ENCODE assay signal across 8 cellular contexts in the genomic region with DNA sequence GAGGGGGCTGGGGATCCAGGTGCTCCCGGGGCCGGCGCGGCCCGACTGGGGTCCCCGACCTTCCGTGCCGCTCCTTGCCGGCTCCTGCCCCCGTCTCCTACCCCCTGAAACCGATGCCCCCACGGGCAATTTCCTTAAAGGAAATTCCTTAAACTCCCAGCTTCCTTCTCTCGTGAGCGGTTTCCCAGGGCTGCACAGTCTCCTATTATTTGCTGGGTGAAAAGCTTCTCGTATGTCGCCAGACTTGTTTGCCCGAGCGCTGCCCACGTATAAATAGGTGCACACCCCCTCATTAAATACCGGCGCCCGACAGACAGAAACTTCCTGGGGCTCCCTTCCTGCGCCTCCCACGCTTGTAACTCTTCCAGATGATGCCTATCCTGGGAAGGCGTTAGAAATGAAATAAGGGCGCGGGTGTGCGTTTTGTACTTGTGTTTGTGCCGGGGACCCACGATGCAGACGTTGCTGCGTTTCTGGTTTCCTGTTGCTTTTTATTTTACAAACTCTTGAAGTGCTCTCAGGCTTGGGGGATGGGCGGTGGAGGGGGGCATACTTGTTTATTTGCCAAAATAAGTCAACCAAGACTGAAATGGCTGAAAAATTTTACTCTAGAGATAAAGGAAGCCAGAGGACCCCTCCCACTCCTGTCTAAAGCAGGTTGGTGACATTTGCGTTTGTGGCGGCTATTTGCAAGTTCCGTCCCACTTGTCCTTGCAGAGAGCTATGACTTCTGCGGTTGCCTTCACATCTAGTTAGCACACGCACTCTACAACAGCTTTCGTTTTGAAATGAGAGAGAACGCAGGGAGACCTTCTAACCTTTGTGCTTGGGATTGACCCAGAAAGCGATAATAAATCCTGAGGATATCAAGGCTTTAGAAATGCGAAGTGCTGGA. TPM values are rescaled to one million over a fixed set of nuclear protein-coding genes. Genes with fewer than 3 reads are reported as not detected.
DNase-seq lines count a peak whose midpoint lies in the region; ATAC-seq and TF ChIP-seq lines count a peak whose summit lies in the region.

No MANE protein-coding gene starts in this region.

- H3K27ac ChIP-seq in BLaER1 treated with 17β-estradiol and CSF1 and Interleukin-3, amounts not matched to agents 10 nM and 100 nM = peak overlapping the region in 10 of 11 experiments; percentile 29 to 78 (median 74); a peak in 18 of 22 replicates

- H3K9me3 ChIP-seq in BLaER1 treated with 17β-estradiol and CSF1 and Interleukin-3, amounts not matched to agents 10 nM and 100 nM (replicated peaks in 1 of 11) = no peaks in the 10 kb centered on the region

- peaks cover 0 to 11% of the 10 kb centered on the region in 2 donors for H3K36me3 Mint-ChIP-seq in naive B cell
- no peaks in the 10 kb centered on the region for H3K36me3 Mint-ChIP-seq in type B pancreatic cell

- peak; percentile 13 for TF ChIP-seq POLR2A in GM19193 (IDR thresholded peaks at IDR 0.05; ENCODE audit: extremely low read depth, insufficient read depth, insufficient read length)

- peaks cover 0 to 21% (median 0%) of the 10 kb centered on the region in 11 experiments; a peak in 3 of 22 replicates for H3K27me3 ChIP-seq in BLaER1 treated with 17β-estradiol and CSF1 and Interleukin-3, amounts not matched to agents 10 nM and 100 nM

- peak overlapping the region; percentile 74 to 91 (median 80) for H3K9ac ChIP-seq in BLaER1 treated with 17β-estradiol and CSF1 and Interleukin-3, amounts not matched to agents 10 nM and 100 nM

- peaks cover 59 to 67% (median 63%) of the 10 kb centered on the region in 3 donors for H3K4me1 Mint-ChIP-seq in naive B cell
- peaks cover 29% of the 10 kb centered on the region for H3K4me1 Mint-ChIP-seq in type B pancreatic cell (ENCODE audit: unreplicated experiment)

- H3K4me2 ChIP-seq in BLaER1 treated with 17β-estradiol and CSF1 and Interleukin-3, amounts not matched to agents 10 nM and 100 nM = peak overlapping the region; percentile 81 to 99 (median 95)

- H3K4me3 Mint-ChIP-seq in naive B cell (peak overlapping the region; percentile 93 to 99 (median 98)), type B pancreatic cell (peak overlapping the region; percentile 93)

- H3K9me3 Mint-ChIP-seq in naive B cell (no peaks in the 10 kb centered on the region), type B pancreatic cell (no peaks in the 10 kb centered on the region)

- peaks cover 0 to 46% (median 0%) of the 10 kb centered on the region in 11 experiments; a peak in 9 of 22 replicates for H4K20me1 ChIP-seq in BLaER1 treated with 17β-estradiol and CSF1 and Interleukin-3, amounts not matched to agents 10 nM and 100 nM

- peaks cover 0 to 21% (median 0%) of the 10 kb centered on the region in 11 experiments; a peak in 5 of 22 replicates for H3K36me3 ChIP-seq in BLaER1 treated with 17β-estradiol and CSF1 and Interleukin-3, amounts not matched to agents 10 nM and 100 nM

- peak overlapping the region; percentile 67 to 91 (median 79) for H3K4me3 ChIP-seq in BLaER1 treated with 17β-estradiol and CSF1 and Interleukin-3, amounts not matched to agents 10 nM and 100 nM

- no peak for TF ChIP-seq CTCF in type B pancreatic cell (conservative IDR thresholded peaks at IDR 0.05)

- no peaks in the 10 kb centered on the region for H3K27me3 Mint-ChIP-seq in naive B cell
- H3K27me3 Mint-ChIP-seq in type B pancreatic cell = peaks cover 10% of the 10 kb centered on the region

- peak overlapping the region; percentile 94 to 100 (median 96) for H3K27ac Mint-ChIP-seq in naive B cell
- H3K27ac Mint-ChIP-seq in type B pancreatic cell = peak overlapping the region; percentile 86

- ATAC-seq in esophagus mucosa = peak; percentile 40
- peak; percentile 70 for ATAC-seq in naive B cell (ENCODE audit: low read depth in 2 of 2)
- no peak for ATAC-seq in GM19455 (IDR thresholded peaks at IDR 0.05; ENCODE audit: unreplicated experiment)

- DNase-seq in NCI-H1105 treated with DMSO at 0.1 percent for 48 hours (lab: John Stamatoyannopoulos, UW) (peak; percentile 61), activated T-cell treated with anti-CD3 and anti-CD28 coated beads for 24 hours (ENCODE audit: low read depth) (peak; percentile 26), naive B cell (peak; percentile 86), type B pancreatic cell (ENCODE audit: extremely low spot score, unreplicated experiment) (no peak)

- H3K4me1 ChIP-seq in BLaER1 treated with 17β-estradiol and CSF1 and Interleukin-3, amounts not matched to agents 10 nM and 100 nM = peaks cover 16 to 62% (median 55%) of the 10 kb centered on the region in 10 experiments

RNA-seq across cellular contexts. Expression of a gene that starts 1.0 kb away (rescaled TPM):
- total RNA-seq in esophagus mucosa = 26.4 TPM
- 10 to 100 TPM; 33.8 to 91.3 (median 38.4) TPM for polyA plus RNA-seq in naive B cell (ENCODE audit: low read depth in 6 of 6)
- total RNA-seq in type B pancreatic cell (ENCODE audit: low replicate concordance) = 40.5 and 45.5 TPM in 2 replicates

RNA-seq across cellular contexts. Expression of a gene that starts 59.6 kb away (rescaled TPM):
- 51.4 TPM for total RNA-seq in esophagus mucosa
- 10 to 100 TPM; 43.4 to 60.9 (median 52.2) TPM for polyA plus RNA-seq in naive B cell (ENCODE audit: low read depth in 6 of 6)
- total RNA-seq in type B pancreatic cell (ENCODE audit: low replicate concordance) = 32.4 and 43.6 TPM in 2 replicates
